In the genomic region with DNA sequence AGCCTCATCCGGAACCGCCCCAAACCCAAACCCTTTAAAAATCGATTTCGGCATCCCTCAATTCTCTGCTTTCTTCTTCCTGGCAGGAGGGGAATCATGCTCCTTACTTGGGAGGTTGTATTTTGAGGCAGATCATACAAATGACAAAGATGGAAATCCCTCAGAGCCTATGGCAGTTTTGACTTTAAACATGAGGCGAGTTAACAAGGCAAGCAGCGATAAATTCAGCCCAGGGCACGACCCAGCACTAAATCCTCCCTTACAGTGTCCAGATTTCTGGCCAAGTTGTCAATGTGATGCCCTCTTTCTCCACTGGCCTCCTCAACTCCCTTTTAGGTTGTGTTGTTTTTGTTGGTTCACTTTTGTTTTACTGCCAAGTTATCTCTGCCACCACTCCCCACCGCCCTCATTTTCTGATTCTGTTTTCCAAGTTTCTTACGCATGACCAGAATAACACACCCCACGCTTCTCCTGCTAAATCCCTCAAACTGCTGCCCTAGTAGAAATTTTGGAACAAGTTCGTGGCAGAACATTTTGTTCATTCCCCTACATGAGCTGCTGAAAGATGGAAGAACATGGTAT, we compare ENCODE assay signal across 8 cellular contexts.
DNase-seq lines count a peak whose midpoint lies in the region; ATAC-seq and TF ChIP-seq lines count a peak whose summit lies in the region.

No MANE protein-coding gene starts in this region.

- H3K4me1 ChIP-seq in adrenal gland (replicated peaks in 1 of 2): peaks cover 30 to 40% of the 10 kb centered on the region in 2 donors
- H3K4me1 ChIP-seq in hepatocyte (ENCODE audit: insufficient read depth): peaks cover 35% of the 10 kb centered on the region
- H3K4me1 ChIP-seq in rectal smooth muscle tissue (ENCODE audit: control insufficient read depth, insufficient read depth, low read length): no peaks in the 10 kb centered on the region

- H4K20me1 ChIP-seq in hepatocyte (ENCODE audit: insufficient read depth, poor library complexity, severe bottlenecking): no peaks in the 10 kb centered on the region

- TF ChIP-seq POLR2A in adrenal gland (IDR thresholded peaks at IDR 0.05): no peak

- no peak overlapping the region for H3K9ac ChIP-seq in rectal smooth muscle tissue (ENCODE audit: low read length)

- TF ChIP-seq CTCF in GM20000 (IDR thresholded peaks at IDR 0.05; ENCODE audit: extremely low read depth, missing control alignments): no peak
- TF ChIP-seq CTCF in adrenal gland (IDR thresholded peaks at IDR 0.05): no peak
- TF ChIP-seq CTCF in hepatocyte (IDR thresholded peaks at IDR 0.05; ENCODE audit: poor library complexity): no peak

- intact Hi-C loops in adrenal gland (cut with DNase I): loop anchor here (5.0 to 10.0 kb wide), 3 partner anchors 175 to 208 kb away; no protein-coding TSS in a partner anchor

- ATAC-seq in GM21381 (IDR thresholded peaks at IDR 0.05; ENCODE audit: unreplicated experiment): no peak

- H3K9me3 ChIP-seq in adrenal gland (replicated peaks in 1 of 3) (no peaks in the 10 kb centered on the region), hepatocyte (ENCODE audit: low read depth) (no peaks in the 10 kb centered on the region)

- H3K4me3 ChIP-seq in adrenal gland (peak overlapping the region in 2 of 4 donors; percentile 23 to 62), hepatocyte (peak overlapping the region; percentile 35), rectal smooth muscle tissue (ENCODE audit: low read length) (peak overlapping the region; percentile 79)

- H3K36me3 ChIP-seq in adrenal gland (replicated peaks in 1 of 2) (no peaks in the 10 kb centered on the region), hepatocyte (replicated peaks; ENCODE audit: insufficient read depth, low read depth) (no peaks in the 10 kb centered on the region), rectal smooth muscle tissue (ENCODE audit: control insufficient read depth, insufficient read depth, low read length) (no peaks in the 10 kb centered on the region)

- H3K9me2 ChIP-seq in hepatocyte (replicated peaks; ENCODE audit: insufficient read depth): no peaks in the 10 kb centered on the region

- WGBS in adrenal gland, 4 donors: 50 to 60% (median 56%) methylated on average over 11 of the region's 11 CpGs
- 28% methylated on average over 11 of the region's 11 CpGs for WGBS in hepatocyte (ENCODE audit: low lambda C conversion rate, missing lambda C conversion rate)

- H3K4me2 ChIP-seq in hepatocyte: peak overlapping the region; percentile 78

- no peaks in the 10 kb centered on the region for H3K27me3 ChIP-seq in adrenal gland
- H3K27me3 ChIP-seq in hepatocyte: no peaks in the 10 kb centered on the region
- no peaks in the 10 kb centered on the region for H3K27me3 ChIP-seq in rectal smooth muscle tissue (ENCODE audit: control insufficient read depth, insufficient read depth, low read length)

- peak overlapping the region; percentile 18 for H2AFZ ChIP-seq in hepatocyte

- peak; percentile 8 for DNase-seq in GM20000 (ENCODE audit: low spot score)
- DNase-seq in adrenal gland: no peak
- DNase-seq in hepatocyte (ENCODE audit: low spot score): peak; percentile 58
- DNase-seq in SW 1271 (lab: John Stamatoyannopoulos, UW): no peak
- no peak for DNase-seq in NCI-H748 (lab: John Stamatoyannopoulos, UW; ENCODE audit: unreplicated experiment)
- no peak for DNase-seq in NCI-H1417 (lab: John Stamatoyannopoulos, UW)

- H3K79me2 ChIP-seq in hepatocyte: peaks cover 8% of the 10 kb centered on the region

- peak overlapping the region; percentile 78 to 96 (median 93) for H3K27ac ChIP-seq in adrenal gland
- peak overlapping the region; percentile 93 for H3K27ac ChIP-seq in hepatocyte
- H3K27ac ChIP-seq in rectal smooth muscle tissue (ENCODE audit: low read depth, low read length): no peak overlapping the region

Comparison
In these comparisons a context has a peak if more than half of its experiments do, and no peak if none do; other contexts are left out.
1. DNase-seq: peak in GM20000 (single experiment) and hepatocyte (single experiment); none in adrenal gland (0 of 7), SW 1271 (0 of 2), NCI-H748 (single experiment) and NCI-H1417 (0 of 3).